In the genomic region with DNA sequence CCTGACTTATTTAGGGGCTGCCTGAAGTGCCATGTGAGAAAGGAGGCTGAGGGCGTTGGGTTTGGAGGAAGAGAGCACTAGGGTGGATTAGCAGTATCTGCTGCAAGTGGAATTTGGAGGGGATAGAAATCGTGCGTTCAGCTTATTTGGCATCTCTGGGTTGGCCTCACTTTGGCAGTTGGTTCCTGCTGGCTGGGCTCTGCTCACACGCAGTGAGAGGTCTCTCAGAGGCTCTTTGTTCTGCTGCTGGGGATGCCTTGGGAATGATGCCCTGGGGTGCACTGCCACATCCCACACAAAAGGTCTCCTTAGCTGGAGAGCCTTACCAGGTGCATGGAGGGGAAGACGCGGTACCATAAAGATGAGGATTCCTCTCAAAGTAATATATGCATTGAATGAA, we compare ENCODE assay signal across 1 cellular context.
TF ChIP-seq lines count a peak whose summit lies in the region.

No MANE protein-coding gene starts in this region.

TF ChIP-seq in A549, 52 proteins besides CTCF, POLR2A, EP300 and RAD21 (continued from another document):
- no peak for TF ChIP-seq EHF (CRISPR knock-in tag; IDR thresholded peaks at IDR 0.05)
- no peak for TF ChIP-seq TP53 (CRISPR knock-in tag; IDR thresholded peaks at IDR 0.05)
- TF ChIP-seq ESRRA (IDR thresholded peaks at IDR 0.05; ENCODE audit: borderline replicate concordance, low read length): no peak
- TF ChIP-seq GATA3 (IDR thresholded peaks at IDR 0.05; ENCODE audit: borderline replicate concordance): no peak
